14 cellular contexts compared by ENCODE assay signal in the genomic region with DNA sequence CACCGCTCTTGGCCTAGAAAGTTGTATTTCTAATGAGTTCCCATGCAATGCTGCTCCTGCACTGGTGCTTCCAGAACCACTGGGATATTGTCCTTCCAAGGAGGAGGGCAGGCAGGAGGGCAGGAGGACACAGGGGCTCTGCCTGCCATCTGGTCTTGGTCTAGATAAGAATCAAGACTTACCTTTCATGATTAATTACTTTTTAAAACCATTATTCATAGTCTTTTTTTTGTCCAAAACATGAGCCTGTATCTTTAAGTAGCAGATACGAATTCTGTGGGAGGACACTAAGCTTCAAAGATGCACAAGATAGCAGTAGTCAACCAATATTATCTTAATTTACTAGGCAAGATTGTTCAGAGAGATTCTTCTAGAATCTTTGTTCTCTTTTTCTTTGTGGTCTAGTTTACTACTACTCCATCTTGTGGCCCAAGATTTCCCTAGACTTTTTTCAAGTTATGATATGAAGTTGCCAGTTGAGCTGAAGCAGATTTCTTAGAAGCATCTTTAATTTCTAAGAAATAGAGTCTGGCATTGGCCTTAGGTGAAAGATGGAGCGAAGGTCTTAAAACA. TPM values are rescaled to one million over a fixed set of nuclear protein-coding genes. Genes with fewer than 3 reads are reported as not detected.
DNase-seq lines count a peak whose midpoint lies in the region; ATAC-seq and TF ChIP-seq lines count a peak whose summit lies in the region.
"Had no signal": no experiment of that assay in that cellular context is flagged by ENCODE, and none has a peak within 500 bp of the region (broad histone marks: within the 10 kb centered on the region; RNA-seq: fewer than 3 reads in every experiment).

No MANE protein-coding gene starts in this region.

- H3K4me1 Mint-ChIP-seq in natural killer cell, result peaks cover 33 to 37% of the 10 kb centered on the region in 2 donors
- peaks cover 20 to 27% of the 10 kb centered on the region in 2 donors for H3K4me1 Mint-ChIP-seq in natural killer cell treated with Interleukin-12 subunit alpha and Interleukin-12 subunit beta and Interleukin-15 and Interleukin-18, amount 100 ng/mL, for 72 hours (ENCODE audit: low read depth in 2 of 2)
- peaks cover 42% of the 10 kb centered on the region for H3K4me1 Mint-ChIP-seq in central memory CD8-positive, alpha-beta T cell
- H3K4me1 Mint-ChIP-seq in CD14-positive monocyte, result peaks cover 2% of the 10 kb centered on the region
- H3K4me1 Mint-ChIP-seq in naive thymus-derived CD8-positive, alpha-beta T cell, result peaks cover 11 to 46% (median 30%) of the 10 kb centered on the region in 4 donors

- intact Hi-C loops in natural killer cell (cut with micrococcal nuclease) (no loop called here), CD14-positive monocyte (cut with micrococcal nuclease) (no loop called here)

- peak overlapping the region; percentile 4 to 48 for H3K27ac Mint-ChIP-seq in natural killer cell
- peak overlapping the region in 1 of 2 donors; percentile 20 for H3K27ac Mint-ChIP-seq in natural killer cell treated with Interleukin-12 subunit alpha and Interleukin-12 subunit beta and Interleukin-15 and Interleukin-18, amount 100 ng/mL, for 72 hours
- peak overlapping the region; percentile 1 for H3K27ac Mint-ChIP-seq in central memory CD8-positive, alpha-beta T cell (ENCODE audit: low read depth)
- H3K27ac Mint-ChIP-seq in CD14-positive monocyte, result no peak overlapping the region
- peak overlapping the region in 3 of 10 donors; percentile 2 to 70 (median 25) for H3K27ac Mint-ChIP-seq in naive thymus-derived CD8-positive, alpha-beta T cell
- H3K27ac Mint-ChIP-seq: activated T-helper 1 cell treated with anti-CD3 and anti-CD28 coated beads, Interleukin-12 subunit alpha, Interleukin-12 subunit beta, Interleukin-2, Interleukin-4 antibody, amounts not matched to agents 30 ng/mL and 10 ng/mL and 1 ng/mL, durations not matched to agents 14 hours and 24 hours and 36 hours; nephron had no signal

- peak in 1 of 3 donors; percentile 64 for ATAC-seq in natural killer cell
- ATAC-seq in natural killer cell treated with Interleukin-12 subunit alpha and Interleukin-12 subunit beta and Interleukin-15 and Interleukin-18, amount 100 ng/mL, for 72 hours, result no peak
- no peak for ATAC-seq in central memory CD8-positive, alpha-beta T cell (replicated peaks; ENCODE audit: extremely low read depth, poor library complexity, severe bottlenecking)
- ATAC-seq in naive thymus-derived CD8-positive, alpha-beta T cell, result no peak
- ATAC-seq: body of pancreas, HepG2 had no signal

- no peak overlapping the region for H3K4me3 Mint-ChIP-seq in natural killer cell
- no peak overlapping the region for H3K4me3 Mint-ChIP-seq in natural killer cell treated with Interleukin-12 subunit alpha and Interleukin-12 subunit beta and Interleukin-15 and Interleukin-18, amount 100 ng/mL, for 72 hours
- no peak overlapping the region for H3K4me3 Mint-ChIP-seq in central memory CD8-positive, alpha-beta T cell
- H3K4me3 Mint-ChIP-seq in CD14-positive monocyte, result no peak overlapping the region
- H3K4me3 Mint-ChIP-seq in naive thymus-derived CD8-positive, alpha-beta T cell, result no peak overlapping the region
- H3K4me3 Mint-ChIP-seq: activated T-helper 1 cell treated with anti-CD3 and anti-CD28 coated beads, Interleukin-12 subunit alpha, Interleukin-12 subunit beta, Interleukin-2, Interleukin-4 antibody, amounts not matched to agents 30 ng/mL and 10 ng/mL and 1 ng/mL, durations not matched to agents 14 hours and 24 hours and 36 hours; nephron had no signal

- peaks cover 10% of the 10 kb centered on the region for H3K36me3 Mint-ChIP-seq in natural killer cell
- H3K36me3 Mint-ChIP-seq in natural killer cell treated with Interleukin-12 subunit alpha and Interleukin-12 subunit beta and Interleukin-15 and Interleukin-18, amount 100 ng/mL, for 72 hours, result peaks cover 23% of the 10 kb centered on the region
- peaks cover 46% of the 10 kb centered on the region for H3K36me3 Mint-ChIP-seq in central memory CD8-positive, alpha-beta T cell (ENCODE audit: insufficient read depth)
- H3K36me3 Mint-ChIP-seq in CD14-positive monocyte, result peaks cover 55 to 56% of the 10 kb centered on the region in 2 donors
- peaks cover 15 to 65% (median 18%) of the 10 kb centered on the region in 3 donors for H3K36me3 Mint-ChIP-seq in naive thymus-derived CD8-positive, alpha-beta T cell

- TF ChIP-seq CTCF in natural killer cell (IDR thresholded peaks at IDR 0.05) (no peak), CD14-positive monocyte (IDR thresholded peaks at IDR 0.05) (no peak)

- no peak for DNase-seq in natural killer cell
- DNase-seq in natural killer cell treated with Interleukin-12 subunit alpha and Interleukin-12 subunit beta and Interleukin-15 and Interleukin-18, amount 100 ng/mL, for 72 hours (ENCODE audit: low spot score), result no peak
- DNase-seq in SK-N-DZ (ENCODE audit: low spot score), result peak; percentile 23
- no peak for DNase-seq in central memory CD8-positive, alpha-beta T cell (ENCODE audit: low spot score in 2 of 2)
- no peak for DNase-seq in CD14-positive monocyte (ENCODE audit: low spot score)
- DNase-seq in middle frontal gyrus (ENCODE audit: extremely low spot score, low spot score), result no peak
- DNase-seq in mucosa of gallbladder (ENCODE audit: low spot score), result no peak
- DNase-seq in naive thymus-derived CD8-positive, alpha-beta T cell, result no peak
- DNase-seq: activated CD4-positive, alpha-beta T cell treated with anti-CD3 and anti-CD28 coated beads for 1 hour; body of pancreas; RPMI8226 had no signal

- no peaks in the 10 kb centered on the region for H3K9me3 Mint-ChIP-seq in natural killer cell
- H3K9me3 Mint-ChIP-seq in natural killer cell treated with Interleukin-12 subunit alpha and Interleukin-12 subunit beta and Interleukin-15 and Interleukin-18, amount 100 ng/mL, for 72 hours, result no peaks in the 10 kb centered on the region
- no peaks in the 10 kb centered on the region for H3K9me3 Mint-ChIP-seq in central memory CD8-positive, alpha-beta T cell
- no peaks in the 10 kb centered on the region for H3K9me3 Mint-ChIP-seq in CD14-positive monocyte
- no peaks in the 10 kb centered on the region for H3K9me3 Mint-ChIP-seq in naive thymus-derived CD8-positive, alpha-beta T cell
- H3K9me3 Mint-ChIP-seq: activated T-helper 1 cell treated with anti-CD3 and anti-CD28 coated beads, Interleukin-12 subunit alpha, Interleukin-12 subunit beta, Interleukin-2, Interleukin-4 antibody, amounts not matched to agents 30 ng/mL and 10 ng/mL and 1 ng/mL, durations not matched to agents 14 hours and 24 hours and 36 hours; nephron had no signal

- POLR2A ChIA-PET in naive thymus-derived CD8-positive, alpha-beta T cell (lab: Charles Lee), result no interaction called here

- H3K27me3 Mint-ChIP-seq in natural killer cell (ENCODE audit: low read depth in 2 of 2) (no peaks in the 10 kb centered on the region), CD14-positive monocyte (ENCODE audit: low read depth in 3 of 3) (peaks cover 0 to 3% (median 0%) of the 10 kb centered on the region in 3 donors)
- H3K27me3 Mint-ChIP-seq in natural killer cell treated with Interleukin-12 subunit alpha and Interleukin-12 subunit beta and Interleukin-15 and Interleukin-18, amount 100 ng/mL, for 72 hours, result no peaks in the 10 kb centered on the region
- no peaks in the 10 kb centered on the region for H3K27me3 Mint-ChIP-seq in central memory CD8-positive, alpha-beta T cell
- H3K27me3 Mint-ChIP-seq in naive thymus-derived CD8-positive, alpha-beta T cell, result no peaks in the 10 kb centered on the region

RNA-seq across cellular contexts. Expression of gene RBM33, which starts 57.6 kb away (rescaled TPM):
- total RNA-seq in natural killer cell (100 to 1,000 TPM; 161 to 182 (median 182) TPM), mucosa of gallbladder (59.1 TPM)
- total RNA-seq in natural killer cell treated with Interleukin-12 subunit alpha and Interleukin-12 subunit beta and Interleukin-15 and Interleukin-18, amount 100 ng/mL, for 72 hours, result 100 to 1,000 TPM in 1 of 2 donors, 10 to 100 TPM in 1; 82.3 to 128 TPM
- polyA plus RNA-seq in SK-N-DZ (2014; cell fraction: cytosol; rRNA removed), result 18.6 and 21.3 TPM in 2 replicates
- polyA plus RNA-seq in SK-N-DZ (2014; cell fraction: nucleus; rRNA removed), result 39.5 and 67.1 TPM in 2 replicates
- 10 to 100 TPM; 15.0 to 22.2 TPM for polyA plus RNA-seq in CD14-positive monocyte
- 100 to 1,000 TPM; 165 to 173 TPM for total RNA-seq in naive thymus-derived CD8-positive, alpha-beta T cell
- 10 to 100 TPM; 35.3 to 65.3 (median 41.0) TPM for polyA plus RNA-seq in naive thymus-derived CD8-positive, alpha-beta T cell

Comparison
In these comparisons a context has a peak if more than half of its experiments do, and no peak if none do; other contexts are left out.
1. H3K27ac Mint-ChIP-seq: peak in natural killer cell (2 of 2) and central memory CD8-positive, alpha-beta T cell (single experiment); none in CD14-positive monocyte (0 of 7).